13 cellular contexts compared by ENCODE assay signal in the genomic region with DNA sequence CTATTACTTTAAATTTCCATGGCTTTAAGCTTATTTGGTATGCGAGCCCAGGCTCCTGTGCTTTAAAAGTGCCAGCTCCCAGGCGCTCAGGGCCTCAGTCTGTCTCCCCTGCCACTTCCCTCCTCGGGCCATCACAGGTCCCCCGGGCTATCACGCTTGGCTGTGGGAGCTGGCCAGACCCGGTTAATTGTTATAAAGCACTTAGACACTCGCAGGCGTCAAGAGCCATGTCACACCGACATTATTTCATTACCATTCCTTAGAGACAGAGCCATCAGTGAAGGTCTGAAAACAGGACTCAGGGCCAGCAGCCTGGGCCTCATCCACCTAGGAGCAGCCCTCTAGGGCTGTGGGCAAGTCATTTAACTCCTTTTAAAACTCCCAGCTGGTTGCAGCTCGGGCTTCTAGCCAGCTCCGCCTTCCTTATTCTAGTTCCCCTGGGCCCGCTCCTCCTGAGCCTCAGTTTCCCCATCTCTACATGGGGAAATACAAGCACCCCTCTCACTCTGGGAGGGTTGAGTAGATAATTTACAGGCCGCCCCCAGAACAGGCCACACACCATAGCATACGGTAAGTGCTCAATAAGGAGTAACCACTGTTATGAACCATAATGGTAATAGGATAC.
"Had no signal": no experiment of that assay in that cellular context is flagged by ENCODE, and none has a peak within 500 bp of the region (broad histone marks: within the 10 kb centered on the region; RNA-seq: fewer than 3 reads in every experiment).

No MANE protein-coding gene starts in this region.

- H3K4me3 Mint-ChIP-seq: activated CD4-positive, alpha-beta memory T cell treated with anti-CD3 and anti-CD28 coated beads for 36 hours; activated CD4-positive, alpha-beta T cell treated with anti-CD3 and anti-CD28 coated beads for 36 hours; activated T-cell treated with anti-CD3 and anti-CD28 coated beads, Interleukin-2, amount 50 U/mL, for 24 hours; effector memory CD8-positive, alpha-beta T cell; immature natural killer cell; naive thymus-derived CD8-positive, alpha-beta T cell; T-helper 1 cell treated with Interleukin-12 subunit alpha and Interleukin-12 subunit beta and Interleukin-4 antibody, amounts not matched to agents 30 μg/mL and 1 μg/mL, for 36 hours had no signal

- H3K27me3 Mint-ChIP-seq: activated CD4-positive, alpha-beta memory T cell treated with anti-CD3 and anti-CD28 coated beads for 36 hours; activated CD4-positive, alpha-beta T cell treated with anti-CD3 and anti-CD28 coated beads for 36 hours; activated T-cell treated with anti-CD3 and anti-CD28 coated beads, Interleukin-2, amount 50 U/mL, for 24 hours had no signal

- H3K27ac ChIP-seq: epithelial cell of prostate had no signal

- H3K27ac Mint-ChIP-seq: activated CD4-positive, alpha-beta memory T cell treated with anti-CD3 and anti-CD28 coated beads for 36 hours; activated CD4-positive, alpha-beta T cell treated with anti-CD3 and anti-CD28 coated beads for 36 hours; activated T-cell treated with anti-CD3 and anti-CD28 coated beads, Interleukin-2, amount 50 U/mL, for 24 hours; effector memory CD8-positive, alpha-beta T cell; immature natural killer cell; naive thymus-derived CD8-positive, alpha-beta T cell; T-helper 1 cell treated with Interleukin-12 subunit alpha and Interleukin-12 subunit beta and Interleukin-4 antibody, amounts not matched to agents 30 μg/mL and 1 μg/mL, for 36 hours had no signal

- H3K4me1 Mint-ChIP-seq: activated CD4-positive, alpha-beta T cell treated with anti-CD3 and anti-CD28 coated beads for 36 hours; immature natural killer cell had no signal

- ATAC-seq: activated CD4-positive, alpha-beta T cell treated with anti-CD3 and anti-CD28 coated beads for 36 hours; effector memory CD8-positive, alpha-beta T cell; naive thymus-derived CD8-positive, alpha-beta T cell; right cardiac atrium had no signal

- DNase-seq: activated CD4-positive, alpha-beta memory T cell treated with anti-CD3 and anti-CD28 coated beads for 36 hours; activated CD4-positive, alpha-beta T cell treated with anti-CD3 and anti-CD28 coated beads for 36 hours; activated T-cell treated with anti-CD3 and anti-CD28 coated beads, Interleukin-2, amount 50 U/mL, for 24 hours; anterior cingulate cortex; cerebellar nuclear complex; dermis blood vessel endothelial cell; effector memory CD8-positive, alpha-beta T cell; foreskin melanocyte; immature natural killer cell had no signal

- H3K9me3 Mint-ChIP-seq: activated CD4-positive, alpha-beta memory T cell treated with anti-CD3 and anti-CD28 coated beads for 36 hours; activated T-cell treated with anti-CD3 and anti-CD28 coated beads, Interleukin-2, amount 50 U/mL, for 24 hours; immature natural killer cell; T-helper 1 cell treated with Interleukin-12 subunit alpha and Interleukin-12 subunit beta and Interleukin-4 antibody, amounts not matched to agents 30 μg/mL and 1 μg/mL, for 36 hours had no signal

- H3K36me3 Mint-ChIP-seq: activated CD4-positive, alpha-beta memory T cell treated with anti-CD3 and anti-CD28 coated beads for 36 hours; immature natural killer cell; naive thymus-derived CD8-positive, alpha-beta T cell had no signal
